Comparison of ENCODE assay signal across 9 cellular contexts in the genomic region with DNA sequence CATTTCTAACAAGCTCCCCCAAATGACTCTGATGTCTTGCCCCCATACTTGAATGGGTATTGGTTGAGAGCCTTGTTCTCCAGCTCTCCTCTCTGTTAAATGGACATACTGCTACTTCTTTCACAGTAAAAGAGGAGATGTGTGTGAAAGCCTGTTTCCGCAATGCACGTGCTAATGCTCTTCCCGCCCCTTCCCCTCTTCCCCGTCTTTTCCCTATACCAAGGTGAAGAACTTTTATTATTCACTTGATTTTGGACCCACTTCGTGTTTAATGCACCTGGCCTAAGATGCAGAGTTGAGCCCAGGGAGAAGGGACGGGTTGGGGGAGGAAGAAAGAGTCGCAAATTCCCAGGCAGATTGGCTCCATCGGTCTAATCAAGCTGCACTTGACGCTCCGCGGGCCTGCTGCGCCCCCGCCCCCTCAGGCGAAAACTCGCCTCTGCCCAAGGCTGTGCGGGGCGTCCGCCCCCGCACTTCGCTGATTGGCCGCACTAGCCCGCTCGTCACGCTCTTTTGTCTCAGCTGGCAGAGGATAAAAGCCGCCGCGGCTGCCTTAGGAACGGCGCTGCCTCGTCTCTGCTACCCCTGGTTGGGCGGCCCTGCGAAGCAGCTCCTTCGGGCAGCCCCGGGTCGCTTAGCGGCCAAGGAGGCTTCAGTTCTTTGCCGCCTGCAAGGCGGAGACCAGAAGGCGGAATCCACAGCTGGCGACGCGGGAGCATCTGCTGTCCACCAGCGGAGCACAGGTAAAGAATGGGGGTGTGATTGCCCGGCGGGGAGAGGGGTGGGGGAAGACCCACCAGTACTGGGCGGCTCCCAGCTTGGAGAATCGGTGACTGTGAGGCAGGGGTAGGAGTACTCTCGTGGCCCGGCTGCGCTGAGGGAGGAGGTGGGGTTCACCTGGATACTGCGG. TPM values are rescaled to one million over a fixed set of nuclear protein-coding genes. Genes with fewer than 3 reads are reported as not detected.
DNase-seq lines count a peak whose midpoint lies in the region; ATAC-seq and TF ChIP-seq lines count a peak whose summit lies in the region.
"Had no signal": no experiment of that assay in that cellular context is flagged by ENCODE, and none has a peak within 500 bp of the region (broad histone marks: within the 10 kb centered on the region; RNA-seq: fewer than 3 reads in every experiment).

ZCCHC12 (plus strand) TSS at position 562 of the 910 bp plus-strand sequence. CDS start 1,421 bp downstream, outside the sequence.

- peaks cover 17% of the 10 kb centered on the region for H3K4me1 ChIP-seq in CD4-positive, alpha-beta memory T cell (ENCODE audit: insufficient read depth, low read length)
- H3K4me1 ChIP-seq in NT2/D1 (ENCODE audit: insufficient read depth, insufficient read length) (peaks cover 9% of the 10 kb centered on the region), parathyroid adenoma (no peaks in the 10 kb centered on the region), Karpas-422 (ENCODE audit: low read length) (no peaks in the 10 kb centered on the region)

- H3K36me3 ChIP-seq in CD4-positive, alpha-beta memory T cell (ENCODE audit: insufficient read depth, low read length) = no peaks in the 10 kb centered on the region
- H3K36me3 ChIP-seq in NT2/D1 (ENCODE audit: insufficient read depth, insufficient read length, low read length) (no peaks in the 10 kb centered on the region), parathyroid adenoma (ENCODE audit: control insufficient read depth, insufficient read depth, low read length) (no peaks in the 10 kb centered on the region), Karpas-422 (ENCODE audit: insufficient read depth, low read length) (no peaks in the 10 kb centered on the region)

- CTCF ChIA-PET in CD4-positive, alpha-beta memory T cell (lab: Charles Lee; ENCODE audit: partially characterized antibody) = interaction anchor here (1.2 to 2.3 kb wide), 2 partner anchors 16 kb away, joined by 5 to 6 read pairs; no protein-coding TSS in a partner anchor

- no peaks in the 10 kb centered on the region for H3K9me3 Mint-ChIP-seq in CD4-positive, alpha-beta memory T cell

- H3K4me3 ChIP-seq in CD4-positive, alpha-beta memory T cell (ENCODE audit: low read length in 2 of 2) = no peak within 1 kb of the TSS
- H3K4me3 ChIP-seq in NT2/D1 (ENCODE audit: insufficient read length, low read depth) (peak within 1 kb of the TSS; percentile 58), parathyroid adenoma (ENCODE audit: low read depth, low read length) (no peak within 1 kb of the TSS), Karpas-422 (ENCODE audit: low read length) (no peak within 1 kb of the TSS)

- no peaks in the 10 kb centered on the region for H4K20me1 ChIP-seq in Karpas-422 (ENCODE audit: insufficient read depth, low read depth, low read length)

- POLR2A ChIA-PET in CD4-positive, alpha-beta memory T cell (lab: Charles Lee; ENCODE audit: partially characterized antibody) = no interaction called here

- H3K4me3 Mint-ChIP-seq in CD4-positive, alpha-beta memory T cell = peak within 1 kb of the TSS; percentile 67 to 89 (median 81)

- intact Hi-C loops in CD4-positive, alpha-beta memory T cell (cut with micrococcal nuclease) = no loop called here

- no peaks in the 10 kb centered on the region for H3K79me2 ChIP-seq in parathyroid adenoma
- H3K79me2 ChIP-seq in Karpas-422 (ENCODE audit: low read length) = no peaks in the 10 kb centered on the region

- H3K36me3 Mint-ChIP-seq in CD4-positive, alpha-beta memory T cell = no peaks in the 10 kb centered on the region

- H2AFZ ChIP-seq in parathyroid adenoma (peak within 1 kb of the TSS; percentile 13), Karpas-422 (ENCODE audit: low read length) (no peak within 1 kb of the TSS)

- peaks cover 11% of the 10 kb centered on the region for H3K27me3 ChIP-seq in CD4-positive, alpha-beta memory T cell (ENCODE audit: insufficient read depth, low read length)
- H3K27me3 ChIP-seq in NT2/D1 (ENCODE audit: insufficient read depth, insufficient read length) (peaks cover 62% of the 10 kb centered on the region), parathyroid adenoma (ENCODE audit: control insufficient read depth, insufficient read depth, low read length) (no peaks in the 10 kb centered on the region), Karpas-422 (ENCODE audit: low read length) (no peaks in the 10 kb centered on the region)

- H3K4me2 ChIP-seq in parathyroid adenoma (ENCODE audit: low read length) (peak within 1 kb of the TSS; percentile 61), Karpas-422 (ENCODE audit: low read depth, low read length, poor library complexity, severe bottlenecking) (no peak within 1 kb of the TSS)

- H3K9me2 ChIP-seq in Karpas-422 (replicated peaks; ENCODE audit: insufficient read depth, low read length) = no peaks in the 10 kb centered on the region

- H3K27me3 Mint-ChIP-seq in CD4-positive, alpha-beta memory T cell = peaks cover 15 to 40% of the 10 kb centered on the region in 2 donors

- H3K9ac ChIP-seq in NT2/D1 (ENCODE audit: insufficient read length, low read depth) (peak within 1 kb of the TSS; percentile 62), parathyroid adenoma (no peak within 1 kb of the TSS), Karpas-422 (ENCODE audit: low read length) (no peak within 1 kb of the TSS)

- DNase-seq in CD4-positive, alpha-beta memory T cell = peak; percentile 23 to 55 (median 28)
- DNase-seq in NT2/D1 (ENCODE audit: low read depth, low spot score) = peak; percentile 84
- DNase-seq in activated gamma-delta T cell treated with Interleukin-2 at 50 U/mL for 16 hours = peak; percentile 39
- DNase-seq in glomerular visceral epithelial cell (ENCODE audit: extremely low spot score) = peak; percentile 38
- DNase-seq in Karpas-422 = no peak

- TF ChIP-seq CTCF in parathyroid adenoma (IDR thresholded peaks at IDR 0.05) = no peak

- H3K9me3 ChIP-seq in CD4-positive, alpha-beta memory T cell (ENCODE audit: control insufficient read depth in 1 of 2, low read length in 2 of 2) = no peaks in the 10 kb centered on the region
- H3K9me3 ChIP-seq in NT2/D1 (ENCODE audit: insufficient read depth, low read length) = peaks cover 8% of the 10 kb centered on the region
- H3K9me3 ChIP-seq in parathyroid adenoma (ENCODE audit: control insufficient read depth, low read length) = no peaks in the 10 kb centered on the region
- no peaks in the 10 kb centered on the region for H3K9me3 ChIP-seq in Karpas-422 (ENCODE audit: low read length)

- H3K4me1 Mint-ChIP-seq in CD4-positive, alpha-beta memory T cell = peaks cover 7 to 24% (median 14%) of the 10 kb centered on the region in 4 donors

- H3K27ac ChIP-seq in CD4-positive, alpha-beta memory T cell (ENCODE audit: low read depth, low read length) = no peak within 1 kb of the TSS
- H3K27ac ChIP-seq in parathyroid adenoma (no peak within 1 kb of the TSS), Karpas-422 (ENCODE audit: low read length) (no peak within 1 kb of the TSS)
- H3K27ac ChIP-seq: skin epidermis had no signal

- peak within 1 kb of the TSS in 1 of 7 donors; percentile 52 for H3K27ac Mint-ChIP-seq in CD4-positive, alpha-beta memory T cell

- ATAC-seq in HG02610 (IDR thresholded peaks at IDR 0.05; ENCODE audit: unreplicated experiment) = peak; percentile 75
- no peak for ATAC-seq in GM21576 (IDR thresholded peaks at IDR 0.05; ENCODE audit: unreplicated experiment)

RNA-seq across cellular contexts. Expression of gene ZCCHC12, which starts in this region (rescaled TPM):
- total RNA-seq in CD4-positive, alpha-beta memory T cell = not detected
- polyA plus RNA-seq in CD4-positive, alpha-beta memory T cell = not detected
- total RNA-seq in Karpas-422 (2014; rRNA removed; shearing (Covaris generic); ENCODE audit: low replicate concordance) = not detected in 2 replicates

Comparison
In these comparisons a context has a peak if more than half of its experiments do, and no peak if none do; other contexts are left out.
1. Peak in DNase-seq in CD4-positive, alpha-beta memory T cell; RNA of the gene not detected or under 1 TPM.